In genomic region chr2:239366740-239367139, GRCh38 we compare ENCODE assay signal across 1 cellular context.
TF ChIP-seq lines count a peak whose summit lies in the region.

No MANE protein-coding gene starts in this region.

TF ChIP-seq in WTC11, 78 proteins besides CTCF, POLR2A, EP300 and RAD21:
- TF ChIP-seq STAT6 (CRISPR knock-in tag; conservative IDR thresholded peaks at IDR 0.05; ENCODE audit: low read depth): no peak
- TF ChIP-seq OVOL2 (CRISPR knock-in tag; IDR thresholded peaks at IDR 0.05; ENCODE audit: borderline replicate concordance): no peak
- no peak for TF ChIP-seq GTF2I (CRISPR knock-in tag; conservative IDR thresholded peaks at IDR 0.05)
- no peak for TF ChIP-seq CDX4 (CRISPR knock-in tag; IDR thresholded peaks at IDR 0.05; ENCODE audit: borderline replicate concordance)
- TF ChIP-seq ZNF396 (CRISPR knock-in tag; IDR thresholded peaks at IDR 0.05; ENCODE audit: borderline replicate concordance): no peak
- no peak for TF ChIP-seq KAT7 (CRISPR knock-in tag; IDR thresholded peaks at IDR 0.05; ENCODE audit: borderline replicate concordance)
- no peak for TF ChIP-seq ATF3 (CRISPR knock-in tag; conservative IDR thresholded peaks at IDR 0.05)
- TF ChIP-seq EMX1 (CRISPR knock-in tag; IDR thresholded peaks at IDR 0.05): no peak
- TF ChIP-seq MXD4 (CRISPR knock-in tag; IDR thresholded peaks at IDR 0.05; ENCODE audit: borderline replicate concordance): no peak
- TF ChIP-seq, protein P1, sequence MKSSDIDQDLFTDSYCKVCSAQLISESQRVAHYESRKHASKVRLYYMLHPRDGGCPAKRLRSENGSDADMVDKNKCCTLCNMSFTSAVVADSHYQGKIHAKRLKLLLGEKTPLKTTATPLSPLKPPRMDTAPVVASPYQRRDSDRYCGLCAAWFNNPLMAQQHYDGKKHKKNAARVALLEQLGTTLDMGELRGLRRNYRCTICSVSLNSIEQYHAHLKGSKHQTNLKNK (CRISPR knock-in tag; IDR thresholded peaks at IDR 0.05): no peak
- TF ChIP-seq IRF2 (CRISPR knock-in tag; IDR thresholded peaks at IDR 0.05; ENCODE audit: borderline replicate concordance, low read depth): no peak
- TF ChIP-seq GABPB1 (CRISPR knock-in tag; IDR thresholded peaks at IDR 0.05): no peak
- TF ChIP-seq GRHL2 (CRISPR knock-in tag; IDR thresholded peaks at IDR 0.05; ENCODE audit: insufficient replicate concordance, severe bottlenecking): no peak
- TF ChIP-seq SMAD3 (CRISPR knock-in tag; IDR thresholded peaks at IDR 0.05; ENCODE audit: borderline replicate concordance): no peak
- TF ChIP-seq CREM (CRISPR knock-in tag; IDR thresholded peaks at IDR 0.05): no peak
- TF ChIP-seq ATF6 (CRISPR knock-in tag; IDR thresholded peaks at IDR 0.05): no peak
- TF ChIP-seq ELF4 (CRISPR knock-in tag; IDR thresholded peaks at IDR 0.05; ENCODE audit: low read depth): no peak
- TF ChIP-seq ESRRA (CRISPR knock-in tag; IDR thresholded peaks at IDR 0.05; ENCODE audit: borderline replicate concordance): no peak
- no peak for TF ChIP-seq NFATC4 (CRISPR knock-in tag; IDR thresholded peaks at IDR 0.05)
- TF ChIP-seq ZNF317 (CRISPR knock-in tag; IDR thresholded peaks at IDR 0.05; ENCODE audit: borderline replicate concordance, low read depth): no peak
